In the genomic region with DNA sequence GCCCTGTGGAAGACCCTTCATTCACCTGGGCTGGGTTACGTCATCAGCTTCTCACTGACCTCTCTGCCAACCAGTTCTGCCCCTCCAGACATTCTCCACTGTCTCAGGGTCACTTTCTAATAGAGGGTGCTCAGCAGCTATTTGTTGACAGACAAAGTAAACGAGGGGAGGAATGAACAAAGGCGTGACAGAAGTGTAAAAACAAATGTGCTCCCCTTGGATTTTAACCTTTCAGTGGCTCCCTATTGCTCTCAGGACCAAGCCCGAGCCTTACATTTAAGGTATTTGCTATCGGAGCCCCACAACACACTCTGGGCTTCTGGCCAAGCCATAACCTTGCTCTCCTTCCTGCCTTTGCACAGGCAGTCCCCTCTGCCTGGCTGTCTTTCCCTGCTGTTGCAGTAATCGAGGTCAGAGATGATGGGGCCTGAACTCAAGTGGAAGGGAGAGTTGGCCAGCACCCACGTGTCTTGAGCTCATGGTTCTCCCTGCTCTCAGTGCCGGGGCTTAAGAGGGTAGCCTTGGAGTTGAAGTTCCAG, we compare ENCODE assay signal across 1 cellular context.
TF ChIP-seq lines count a peak whose summit lies in the region.

No MANE protein-coding gene starts in this region.

TF ChIP-seq in IMR-90, 13 proteins besides CTCF, POLR2A, EP300 and RAD21:
- no peak for TF ChIP-seq CHD1 (IDR thresholded peaks at IDR 0.05; ENCODE audit: low read depth, low read length)
- TF ChIP-seq MAZ (IDR thresholded peaks at IDR 0.05; ENCODE audit: borderline replicate concordance, low read depth, low read length), result no peak
- no peak for TF ChIP-seq FOS (IDR thresholded peaks at IDR 0.05; ENCODE audit: low read depth, low read length)
- TF ChIP-seq MAFK (IDR thresholded peaks at IDR 0.05; ENCODE audit: low read depth, low read length), result no peak
- TF ChIP-seq, protein P1, sequence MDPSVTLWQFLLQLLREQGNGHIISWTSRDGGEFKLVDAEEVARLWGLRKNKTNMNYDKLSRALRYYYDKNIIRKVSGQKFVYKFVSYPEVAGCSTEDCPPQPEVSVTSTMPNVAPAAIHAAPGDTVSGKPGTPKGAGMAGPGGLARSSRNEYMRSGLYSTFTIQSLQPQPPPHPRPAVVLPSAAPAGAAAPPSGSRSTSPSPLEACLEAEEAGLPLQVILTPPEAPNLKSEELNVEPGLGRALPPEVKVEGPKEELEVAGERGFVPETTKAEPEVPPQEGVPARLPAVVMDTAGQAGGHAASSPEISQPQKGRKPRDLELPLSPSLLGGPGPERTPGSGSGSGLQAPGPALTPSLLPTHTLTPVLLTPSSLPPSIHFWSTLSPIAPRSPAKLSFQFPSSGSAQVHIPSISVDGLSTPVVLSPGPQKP (IDR thresholded peaks at IDR 0.05; ENCODE audit: borderline replicate concordance, low read depth, low read length), result no peak
- TF ChIP-seq CEBPB (IDR thresholded peaks at IDR 0.05; ENCODE audit: low read depth, low read length), result no peak
- TF ChIP-seq, protein P2, sequence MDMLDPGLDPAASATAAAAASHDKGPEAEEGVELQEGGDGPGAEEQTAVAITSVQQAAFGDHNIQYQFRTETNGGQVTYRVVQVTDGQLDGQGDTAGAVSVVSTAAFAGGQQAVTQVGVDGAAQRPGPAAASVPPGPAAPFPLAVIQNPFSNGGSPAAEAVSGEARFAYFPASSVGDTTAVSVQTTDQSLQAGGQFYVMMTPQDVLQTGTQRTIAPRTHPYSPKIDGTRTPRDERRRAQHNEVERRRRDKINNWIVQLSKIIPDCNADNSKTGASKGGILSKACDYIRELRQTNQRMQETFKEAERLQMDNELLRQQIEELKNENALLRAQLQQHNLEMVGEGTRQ (IDR thresholded peaks at IDR 0.05; ENCODE audit: low read depth, low read length), result no peak
- TF ChIP-seq BHLHE40 (IDR thresholded peaks at IDR 0.05; ENCODE audit: low read depth, low read length), result no peak
- TF ChIP-seq MXI1 (IDR thresholded peaks at IDR 0.05; ENCODE audit: borderline replicate concordance, low read depth, low read length), result no peak
- TF ChIP-seq SMC3 (IDR thresholded peaks at IDR 0.05; ENCODE audit: low read depth, low read length), result no peak
- TF ChIP-seq NFE2L2 (IDR thresholded peaks at IDR 0.05; ENCODE audit: low read depth, low read length), result no peak
- TF ChIP-seq RCOR1 (IDR thresholded peaks at IDR 0.05; ENCODE audit: insufficient replicate concordance, low read length), result no peak
- no peak for TF ChIP-seq RFX5 (IDR thresholded peaks at IDR 0.05; ENCODE audit: low read depth, low read length)
